8 cellular contexts compared by ENCODE assay signal in the genomic region with DNA sequence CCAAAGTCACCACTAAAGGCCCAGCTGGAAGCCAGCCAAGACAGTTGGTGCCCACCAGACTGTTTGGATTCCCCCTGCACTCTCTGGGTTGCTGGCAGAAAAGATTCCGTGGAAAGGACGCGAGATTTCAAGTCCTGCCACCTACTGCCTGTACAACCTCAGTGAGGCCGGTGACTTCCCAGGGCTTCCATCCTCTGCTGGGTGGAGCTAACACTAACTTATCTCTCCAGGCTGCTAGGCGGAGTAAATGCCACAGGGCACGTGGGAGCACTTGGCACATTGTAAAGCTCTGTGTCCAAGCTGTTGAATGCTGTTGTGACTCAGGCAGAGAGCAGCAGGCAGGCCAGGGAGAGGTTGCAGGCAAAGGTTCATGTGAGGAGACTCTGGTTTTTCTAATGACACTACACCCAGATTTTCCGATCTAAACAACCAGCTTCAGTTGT. TPM values are rescaled to one million over a fixed set of nuclear protein-coding genes. Genes with fewer than 3 reads are reported as not detected.
DNase-seq lines count a peak whose midpoint lies in the region; ATAC-seq and TF ChIP-seq lines count a peak whose summit lies in the region.

No MANE protein-coding gene starts in this region.

- WGBS in right cardiac atrium, result 22% methylated on average over 7 of the region's 7 CpGs
- 69 to 88% (median 80%) methylated on average over 7 of the region's 7 CpGs for WGBS in spleen, 5 donors

- no peaks in the 10 kb centered on the region for H3K36me3 ChIP-seq in adipocyte (ENCODE audit: control insufficient read depth, insufficient read depth, low read length, severe bottlenecking)
- no peaks in the 10 kb centered on the region for H3K36me3 ChIP-seq in spleen

- peak; percentile 87 for DNase-seq in AG04449 (ENCODE audit: low read depth, low spot score)
- peak; percentile 37 for DNase-seq in HuH-7.5 (ENCODE audit: low spot score)
- peak; percentile 97 for DNase-seq in adipocyte (ENCODE audit: low read depth)
- DNase-seq in right cardiac atrium, result peak; percentile 93 to 94 (median 93)
- peak; percentile 59 for DNase-seq in spleen
- DNase-seq in activated CD4-positive, alpha-beta T cell treated with anti-CD3 and anti-CD28 coated beads for 4 hours, result no peak
- DNase-seq in activated CD8-positive, alpha-beta memory T cell treated with anti-CD3 and anti-CD28 coated beads, Interleukin-2, amount 50 U/mL, for 48 hours, result no peak
- no peak for DNase-seq in cortex of kidney (lab: John Stamatoyannopoulos, UW)

- TF ChIP-seq CTCF in AG04449 (IDR thresholded peaks at IDR 0.05; ENCODE audit: insufficient read depth, low read length, missing control alignments) (no peak), spleen (IDR thresholded peaks at IDR 0.05 in 8 of 11, conservative IDR thresholded peaks at IDR 0.05 in 3 of 11) (no peak)

- H3K4me3 ChIP-seq in AG04449 (ENCODE audit: low read depth, low read length), result no peak overlapping the region
- H3K4me3 ChIP-seq in adipocyte (ENCODE audit: low read length), result peak overlapping the region; percentile 59
- no peak overlapping the region for H3K4me3 ChIP-seq in right cardiac atrium (ENCODE audit: low read length)
- no peak overlapping the region for H3K4me3 ChIP-seq in spleen

- H3K27ac ChIP-seq in right cardiac atrium (ENCODE audit: low read length) (peak overlapping the region; percentile 89), spleen (no peak overlapping the region)

- intact Hi-C loops in right cardiac atrium (cut with DNase I) (no loop called here), spleen (cut with DNase I; ENCODE audit: low total_unique reads) (no loop called here)

- CTCF ChIA-PET in AG04449 (lab: Yijun Ruan, JAX), result no interaction called here

- peaks cover 72% of the 10 kb centered on the region for H3K4me1 ChIP-seq in adipocyte (ENCODE audit: control insufficient read depth, insufficient read depth, low read length)
- H3K4me1 ChIP-seq in right cardiac atrium (ENCODE audit: control insufficient read depth, insufficient read depth, low read length), result peaks cover 34% of the 10 kb centered on the region
- peaks cover 0 to 11% (median 0%) of the 10 kb centered on the region in 6 donors for H3K4me1 ChIP-seq in spleen

- ATAC-seq in right cardiac atrium, result peak; percentile 91 to 92

- TF ChIP-seq POLR2A in spleen (IDR thresholded peaks at IDR 0.05), result no peak

- POLR2A ChIA-PET in AG04449 (lab: Yijun Ruan, JAX), result no interaction called here

- H3K27me3 ChIP-seq in adipocyte (replicated peaks; ENCODE audit: control insufficient read depth, insufficient read depth, low read length) (no peaks in the 10 kb centered on the region), right cardiac atrium (ENCODE audit: control insufficient read depth, insufficient read depth) (no peaks in the 10 kb centered on the region), spleen (replicated peaks in 1 of 7) (no peaks in the 10 kb centered on the region)

- peak overlapping the region; percentile 85 for H3K9ac ChIP-seq in adipocyte (ENCODE audit: low read length)

- H3K9me3 ChIP-seq in adipocyte (ENCODE audit: control insufficient read depth, low read length) (no peaks in the 10 kb centered on the region), right cardiac atrium (ENCODE audit: control insufficient read depth, low read length) (no peaks in the 10 kb centered on the region), spleen (no peaks in the 10 kb centered on the region)

RNA-seq across cellular contexts. Expression of a gene that starts 50.9 kb away (rescaled TPM):
- total RNA-seq in right cardiac atrium (10 to 100 TPM; 18.4 to 32.2 (median 23.5) TPM), spleen (1 to 10 TPM; 1.8 to 5.3 (median 3.6) TPM)
- polyA plus RNA-seq in right cardiac atrium (4.4 TPM), spleen (under 1 TPM; 0.30 to 0.58 (median 0.45) TPM)

Comparison
In these comparisons a context has a peak if more than half of its experiments do, and no peak if none do; other contexts are left out.
1. DNase-seq: peak in AG04449 (single experiment), HuH-7.5 (single experiment), adipocyte (single experiment), right cardiac atrium (3 of 3) and spleen (single experiment); none in activated CD4-positive, alpha-beta T cell treated with anti-CD3 and anti-CD28 coated beads for 4 hours (0 of 2), activated CD8-positive, alpha-beta memory T cell treated with anti-CD3 and anti-CD28 coated beads, Interleukin-2, amount 50 U/mL, for 48 hours (single experiment) and cortex of kidney (single experiment).